ENCODE assay signal across 15 cellular contexts in genomic region chr19:4624301-4624700, GRCh38.
"Had no signal": no experiment of that assay in that cellular context is flagged by ENCODE, and none has a peak within 500 bp of the region (broad histone marks: within the 10 kb centered on the region; RNA-seq: fewer than 3 reads in every experiment).

No MANE protein-coding gene starts in this region.

- H3K9me3 ChIP-seq: ascending aorta, heart right ventricle, left lung, ovary had no signal

- H3K4me3 ChIP-seq: ascending aorta, heart right ventricle, left lung, ovary had no signal

- FAIRE-seq: colon, islet of Langerhans, urothelium cell line had no signal

- H3K36me3 ChIP-seq: ascending aorta, heart right ventricle, left lung, ovary had no signal

- H3K27ac ChIP-seq: ascending aorta, foreskin keratinocyte, heart right ventricle, left lung, ovary had no signal

- H3K4me1 ChIP-seq: ascending aorta, foreskin keratinocyte, left lung had no signal

- ATAC-seq: activated CD4-positive, alpha-beta T cell treated with anti-CD3 and anti-CD28 coated beads for 36 hours; foreskin keratinocyte; heart right ventricle; left lung; natural killer cell treated with Interleukin-12 subunit alpha and Interleukin-12 subunit beta and Interleukin-15 and Interleukin-18, amount 100 ng/mL, for 72 hours; stimulated activated naive CD8-positive, alpha-beta T cell treated with anti-CD3 and anti-CD28 coated beads, Interleukin-15, Interleukin-2, amounts not matched to agents 100 U/mL and 50 U/mL, for 24 hours had no signal

- DNase-seq: activated CD4-positive, alpha-beta memory T cell treated with anti-CD3 and anti-CD28 coated beads, Interleukin-2, amount 10 ng/mL, durations not matched to agents 7 days and 5 days; activated CD4-positive, alpha-beta T cell treated with anti-CD3 and anti-CD28 coated beads for 36 hours; heart right ventricle; left lung; ovary; stimulated activated CD4-positive, alpha-beta T cell treated with anti-CD3 and anti-CD28 coated beads, Interleukin-4, amount 100 ng/mL, for 1 hour; stimulated activated CD8-positive, alpha-beta memory T cell treated with anti-CD3 and anti-CD28 coated beads, Interleukin-4, amount 100 ng/mL, for 48 hours; stimulated activated naive CD8-positive, alpha-beta T cell treated with anti-CD3 and anti-CD28 coated beads, Interleukin-15, Interleukin-2, amounts not matched to agents 100 U/mL and 50 U/mL, for 24 hours; T1000 had no signal
